ENCODE assay signal across 1 cellular context in genomic region chr17:57877803-57878202, GRCh38.
TF ChIP-seq lines count a peak whose summit lies in the region.

No MANE protein-coding gene starts in this region.

TF ChIP-seq in IMR-90, 13 proteins besides CTCF, POLR2A, EP300 and RAD21:
- TF ChIP-seq NFE2L2 (IDR thresholded peaks at IDR 0.05; ENCODE audit: low read depth, low read length) (no peak), SMC3 (IDR thresholded peaks at IDR 0.05; ENCODE audit: low read depth, low read length) (no peak)
